In genomic region chr2:133734699-133735098, GRCh38 we compare ENCODE assay signal across 17 cellular contexts.
DNase-seq lines count a peak whose midpoint lies in the region; FAIRE-seq lines count a peak whose summit lies in the region.
"Had no signal": no experiment of that assay in that cellular context is flagged by ENCODE, and none has a peak within 500 bp of the region (broad histone marks: within the 10 kb centered on the region; RNA-seq: fewer than 3 reads in every experiment).

No MANE protein-coding gene starts in this region.

- peak; percentile 39 for DNase-seq in AG20443 (ENCODE audit: low spot score)
- DNase-seq in M059J (ENCODE audit: low read depth), result peak; percentile 82
- DNase-seq in fibroblast of peridontal ligament (ENCODE audit: extremely low read depth), result peak; percentile 79
- DNase-seq in renal cortical epithelial cell (ENCODE audit: low read depth), result peak; percentile 7
- DNase-seq in RCC 7860 (ENCODE audit: low spot score), result no peak
- DNase-seq in NCI-H2171 treated with DMSO at 0.1 percent for 48 hours (lab: John Stamatoyannopoulos, UW), result no peak
- no peak for DNase-seq in D341Med (ENCODE audit: low spot score)
- DNase-seq in activated CD8-positive, alpha-beta memory T cell treated with anti-CD3 and anti-CD28 coated beads, Interleukin-2, amount 50 U/mL, for 4 hours, result no peak
- DNase-seq: Calu3; CD8-positive, alpha-beta T cell; DMS53; Kasumi-1; MM.1S; NCI-H1105; NCI-H2081 treated with DMSO at 0.1 percent for 48 hours; NCI-H748 treated with DMSO at 0.1 percent for 48 hours; NK-92 treated with Interleukin-12 subunit alpha and Interleukin-12 subunit beta, amount 100 ng/mL, for 24 hours had no signal

- no peak for FAIRE-seq in RCC 7860 (lab: Jason Lieb, UNC)

Comparison
In these comparisons a context has a peak if more than half of its experiments do, and no peak if none do; other contexts are left out.
1. DNase-seq: peak in AG20443 (single experiment), M059J (single experiment), fibroblast of peridontal ligament (single experiment) and renal cortical epithelial cell (single experiment); none in RCC 7860 (single experiment), NCI-H2171 treated with DMSO at 0.1 percent for 48 hours (single experiment), D341Med (single experiment) and activated CD8-positive, alpha-beta memory T cell treated with anti-CD3 and anti-CD28 coated beads, Interleukin-2, amount 50 U/mL, for 4 hours (single experiment).